1 cellular context compared by ENCODE assay signal in the genomic region with DNA sequence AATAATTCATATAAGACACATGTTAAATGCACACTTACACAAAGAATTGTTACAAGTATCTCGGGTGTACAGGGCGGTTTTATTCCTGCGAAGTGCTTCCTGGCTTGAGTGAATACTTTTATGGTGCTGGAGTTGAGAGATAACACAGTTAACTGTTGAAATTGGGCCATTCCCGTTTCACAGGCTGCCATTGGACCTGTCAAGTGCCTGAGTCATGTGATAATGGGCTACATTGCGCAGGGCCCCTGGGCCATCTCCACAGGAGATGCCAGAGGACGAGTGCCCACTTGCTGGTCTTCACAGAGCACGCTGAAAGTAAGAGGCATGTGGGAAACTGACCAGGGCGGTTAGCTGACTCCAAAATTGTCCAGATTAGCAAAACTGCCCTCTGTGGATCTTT.
TF ChIP-seq lines count a peak whose summit lies in the region.

No MANE protein-coding gene starts in this region.

TF ChIP-seq in GM23338, 12 proteins besides CTCF, POLR2A, EP300 and RAD21:
- TF ChIP-seq JUNB (IDR thresholded peaks at IDR 0.05; ENCODE audit: unreplicated experiment) (no peak), ZNF114 (CRISPR knock-in tag; IDR thresholded peaks at IDR 0.05) (no peak), REST (IDR thresholded peaks at IDR 0.05; ENCODE audit: unreplicated experiment) (no peak), ZNF331 (CRISPR knock-in tag; IDR thresholded peaks at IDR 0.05; ENCODE audit: low read depth) (no peak), CREB1 (CRISPR knock-in tag; IDR thresholded peaks at IDR 0.05; ENCODE audit: low read depth) (no peak), EZH2 (IDR thresholded peaks at IDR 0.05; ENCODE audit: low read depth, unreplicated experiment) (no peak)
- TF ChIP-seq, protein P1, sequence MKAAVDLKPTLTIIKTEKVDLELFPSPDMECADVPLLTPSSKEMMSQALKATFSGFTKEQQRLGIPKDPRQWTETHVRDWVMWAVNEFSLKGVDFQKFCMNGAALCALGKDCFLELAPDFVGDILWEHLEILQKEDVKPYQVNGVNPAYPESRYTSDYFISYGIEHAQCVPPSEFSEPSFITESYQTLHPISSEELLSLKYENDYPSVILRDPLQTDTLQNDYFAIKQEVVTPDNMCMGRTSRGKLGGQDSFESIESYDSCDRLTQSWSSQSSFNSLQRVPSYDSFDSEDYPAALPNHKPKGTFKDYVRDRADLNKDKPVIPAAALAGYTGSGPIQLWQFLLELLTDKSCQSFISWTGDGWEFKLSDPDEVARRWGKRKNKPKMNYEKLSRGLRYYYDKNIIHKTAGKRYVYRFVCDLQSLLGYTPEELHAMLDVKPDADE (IDR thresholded peaks at IDR 0.05): no peak
